8 cellular contexts compared by ENCODE assay signal in genomic region chr17:43125967-43126910, GRCh38. TPM values are rescaled to one million over a fixed set of nuclear protein-coding genes. Genes with fewer than 3 reads are reported as not detected.
DNase-seq lines count a peak whose midpoint lies in the region; TF ChIP-seq lines count a peak whose summit lies in the region.

No MANE protein-coding gene starts in this region.

- no peak for TF ChIP-seq CTCF in fibroblast of mammary gland (conservative IDR thresholded peaks at IDR 0.05; ENCODE audit: control insufficient read depth, insufficient read depth, low read depth, low read length)
- no peak for TF ChIP-seq CTCF in retinal pigment epithelial cell (conservative IDR thresholded peaks at IDR 0.05; ENCODE audit: low read depth, low read length)

- H3K4me3 Mint-ChIP-seq in T-helper 2 cell treated with Interferon-gamma antibody and Interleukin-4, amounts not matched to agents 5 μg/mL and 100 μg/mL, for 36 hours = peak overlapping the region; percentile 99

- H3K27ac Mint-ChIP-seq in T-helper 2 cell treated with Interferon-gamma antibody and Interleukin-4, amounts not matched to agents 5 μg/mL and 100 μg/mL, for 36 hours = peak overlapping the region; percentile 98

- DNase-seq in SHP77 (lab: John Stamatoyannopoulos, UW) (peak; percentile 14 to 15), SHP77 treated with DMSO at 0.1 percent for 48 hours (lab: John Stamatoyannopoulos, UW) (no peak), fibroblast of mammary gland (ENCODE audit: low read depth) (peak; percentile 1), retinal pigment epithelial cell (ENCODE audit: low read depth) (no peak), HK-2 (ENCODE audit: unreplicated experiment) (no peak), iPS-NIHi11 (ENCODE audit: low spot score) (no peak), H4 (ENCODE audit: low spot score) (no peak)
- DNase-seq in T-helper 2 cell treated with Interferon-gamma antibody and Interleukin-4, amounts not matched to agents 5 μg/mL and 100 μg/mL, for 36 hours (ENCODE audit: low spot score) = no peak

- H3K27me3 Mint-ChIP-seq in T-helper 2 cell treated with Interferon-gamma antibody and Interleukin-4, amounts not matched to agents 5 μg/mL and 100 μg/mL, for 36 hours (ENCODE audit: low read depth) = no peaks in the 10 kb centered on the region

- peak overlapping the region; percentile 98 for H3K4me3 ChIP-seq in fibroblast of mammary gland (ENCODE audit: control insufficient read depth, low read depth, low read length)
- H3K4me3 ChIP-seq in retinal pigment epithelial cell (ENCODE audit: low read length) = peak overlapping the region; percentile 98

- H3K4me1 Mint-ChIP-seq in T-helper 2 cell treated with Interferon-gamma antibody and Interleukin-4, amounts not matched to agents 5 μg/mL and 100 μg/mL, for 36 hours (ENCODE audit: low read depth) = peaks cover 26% of the 10 kb centered on the region

- peaks cover 35% of the 10 kb centered on the region for H3K36me3 Mint-ChIP-seq in T-helper 2 cell treated with Interferon-gamma antibody and Interleukin-4, amounts not matched to agents 5 μg/mL and 100 μg/mL, for 36 hours (ENCODE audit: low read depth)

- no peaks in the 10 kb centered on the region for H3K9me3 Mint-ChIP-seq in T-helper 2 cell treated with Interferon-gamma antibody and Interleukin-4, amounts not matched to agents 5 μg/mL and 100 μg/mL, for 36 hours

RNA-seq across cellular contexts. Expression of gene BRCA1, which starts 1.1 kb away (rescaled TPM):
- 16.7 and 28.4 TPM in 2 replicates for total RNA-seq in H4 (2014; rRNA removed; shearing (Covaris generic))

RNA-seq across cellular contexts. Expression of gene NBR1, which starts 44.8 kb away (rescaled TPM):
- 38.1 and 40.8 TPM in 2 replicates for total RNA-seq in H4 (2014; rRNA removed; shearing (Covaris generic))

Comparison
In these comparisons a context has a peak if more than half of its experiments do, and no peak if none do; other contexts are left out.
1. DNase-seq: peak in SHP77 (2 of 2) and fibroblast of mammary gland (single experiment); none in SHP77 treated with DMSO at 0.1 percent for 48 hours (single experiment), T-helper 2 cell treated with Interferon-gamma antibody and Interleukin-4, amounts not matched to agents 5 μg/mL and 100 μg/mL, for 36 hours (single experiment), retinal pigment epithelial cell (single experiment), HK-2 (single experiment), iPS-NIHi11 (single experiment) and H4 (single experiment).